Comparison of ENCODE assay signal across 10 cellular contexts in genomic region chr1:42945171-42945570, GRCh38. TPM values are rescaled to one million over a fixed set of nuclear protein-coding genes. Genes with fewer than 3 reads are reported as not detected.
DNase-seq lines count a peak whose midpoint lies in the region; ATAC-seq and TF ChIP-seq lines count a peak whose summit lies in the region.
"Had no signal": no experiment of that assay in that cellular context is flagged by ENCODE, and none has a peak within 500 bp of the region (broad histone marks: within the 10 kb centered on the region; RNA-seq: fewer than 3 reads in every experiment).

No MANE protein-coding gene starts in this region.

- H3K9me3 ChIP-seq in Panc1 (ENCODE audit: control insufficient read depth, insufficient read depth, low read depth, low read length), result no peaks in the 10 kb centered on the region

- CTCF ChIA-PET in Panc1 (lab: Charles Lee), result no interaction called here

- H3K27ac ChIP-seq in Panc1 (ENCODE audit: low read length) (peak overlapping the region; percentile 18; the same call in 1 of the 2 replicates), dorsolateral prefrontal cortex (peak overlapping the region in 36 of 59 donors; percentile 0 to 88 (median 62))

- H3K4me1 ChIP-seq in Panc1 (ENCODE audit: control insufficient read depth, insufficient read depth, low read length), result peaks cover 58% of the 10 kb centered on the region

- in situ Hi-C loops in Panc1 (cut with HindIII; ENCODE audit: low pct_unique_long_range_greater_than_20kb, low sequenced_read_pairs), result no loop called here

- H3K36me3 ChIP-seq in Panc1 (ENCODE audit: control insufficient read depth, insufficient read depth, low read length), result no peaks in the 10 kb centered on the region

- no peaks in the 10 kb centered on the region for H3K27me3 Mint-ChIP-seq in stimulated activated memory B cell treated with anti-CD40 and anti-IgM and Interleukin-4, amounts not matched to agents 10 μg/mL and 1 μg/mL and 100 μg/mL, for 72 hours

- peaks cover 47% of the 10 kb centered on the region for H3K36me3 Mint-ChIP-seq in stimulated activated memory B cell treated with anti-CD40 and anti-IgM and Interleukin-4, amounts not matched to agents 10 μg/mL and 1 μg/mL and 100 μg/mL, for 72 hours

- peaks cover 98% of the 10 kb centered on the region for H3K4me1 Mint-ChIP-seq in stimulated activated memory B cell treated with anti-CD40 and anti-IgM and Interleukin-4, amounts not matched to agents 10 μg/mL and 1 μg/mL and 100 μg/mL, for 72 hours

- peak overlapping the region; percentile 97 for H3K27ac Mint-ChIP-seq in stimulated activated memory B cell treated with anti-CD40 and anti-IgM and Interleukin-4, amounts not matched to agents 10 μg/mL and 1 μg/mL and 100 μg/mL, for 72 hours

- POLR2A ChIA-PET in Panc1 (lab: Charles Lee), result no interaction called here

- H3K4me3 Mint-ChIP-seq in stimulated activated memory B cell treated with anti-CD40 and anti-IgM and Interleukin-4, amounts not matched to agents 10 μg/mL and 1 μg/mL and 100 μg/mL, for 72 hours, result peak overlapping the region; percentile 67

- peak; percentile 41 for DNase-seq in NCI-H2029 (lab: John Stamatoyannopoulos, UW)
- no peak for DNase-seq in NCI-H2029 treated with DMSO at 0.1 percent for 48 hours (lab: John Stamatoyannopoulos, UW)
- DNase-seq in Panc1 (ENCODE audit: low read depth, low spot score), result no peak
- DNase-seq in dorsolateral prefrontal cortex, result no peak
- DNase-seq in NCI-H2081 treated with DMSO at 0.1 percent for 48 hours (lab: John Stamatoyannopoulos, UW), result no peak
- no peak for DNase-seq in GM10266 (ENCODE audit: extremely low spot score)
- DNase-seq in SHP77 (lab: John Stamatoyannopoulos, UW), result no peak
- DNase-seq: NCI-H1092 treated with DMSO at 0.1 percent for 48 hours had no signal

- ATAC-seq in Panc1, result no peak
- ATAC-seq in stimulated activated memory B cell treated with anti-CD40 and anti-IgM and Interleukin-4, amounts not matched to agents 10 μg/mL and 1 μg/mL and 100 μg/mL, for 72 hours, result no peak
- ATAC-seq: Right ventricle myocardium inferior had no signal

- H3K4me3 ChIP-seq in Panc1 (ENCODE audit: low read depth in 2 of 2, low read length in 2 of 2), result no peak overlapping the region
- H3K4me3 ChIP-seq in dorsolateral prefrontal cortex, result peak overlapping the region in 3 of 59 donors; percentile 7 to 21 (median 19)

- no peak for TF ChIP-seq CTCF in Panc1 (IDR thresholded peaks at IDR 0.05)
- no peak for TF ChIP-seq CTCF in dorsolateral prefrontal cortex (IDR thresholded peaks at IDR 0.05 in 54 of 56, conservative IDR thresholded peaks at IDR 0.05 in 2 of 56; ENCODE audit: low read depth in 1 of 56, partially characterized antibody in 56 of 56)
- no peak for TF ChIP-seq CTCF in GM10266 (IDR thresholded peaks at IDR 0.05; ENCODE audit: control insufficient read depth, insufficient read depth, low read depth, missing control alignments)

- intact Hi-C loops in Panc1 (cut with micrococcal nuclease; ENCODE audit: unreplicated experiment), result no loop called here
- intact Hi-C loops in dorsolateral prefrontal cortex (cut with DNase I), result no loop called here

- H3K9me3 Mint-ChIP-seq in stimulated activated memory B cell treated with anti-CD40 and anti-IgM and Interleukin-4, amounts not matched to agents 10 μg/mL and 1 μg/mL and 100 μg/mL, for 72 hours, result no peaks in the 10 kb centered on the region

- H3K27me3 ChIP-seq in Panc1 (ENCODE audit: control insufficient read depth, insufficient read depth, low read length) (no peaks in the 10 kb centered on the region), dorsolateral prefrontal cortex (no peaks in the 10 kb centered on the region)

- no TSS peak for BruUV-seq in Panc1 (replicated peaks; lab: Mats Ljungman, UMichigan)

RNA-seq across cellular contexts. Expression of gene SLC2A1, which starts 13.5 kb away (rescaled TPM):
- total RNA-seq in Panc1 (2021; ENCODE audit: unreplicated experiment), result 32.9 TPM
- 71.4 TPM for polyA plus RNA-seq in Panc1 (2012; ENCODE audit: insufficient read length)
- 100 to 1,000 TPM in 67 of 120 experiments, 10 to 100 TPM in 53; 36.8 to 290 (median 105) TPM for total RNA-seq in dorsolateral prefrontal cortex
